ENCODE assay signal across 11 cellular contexts in the genomic region with DNA sequence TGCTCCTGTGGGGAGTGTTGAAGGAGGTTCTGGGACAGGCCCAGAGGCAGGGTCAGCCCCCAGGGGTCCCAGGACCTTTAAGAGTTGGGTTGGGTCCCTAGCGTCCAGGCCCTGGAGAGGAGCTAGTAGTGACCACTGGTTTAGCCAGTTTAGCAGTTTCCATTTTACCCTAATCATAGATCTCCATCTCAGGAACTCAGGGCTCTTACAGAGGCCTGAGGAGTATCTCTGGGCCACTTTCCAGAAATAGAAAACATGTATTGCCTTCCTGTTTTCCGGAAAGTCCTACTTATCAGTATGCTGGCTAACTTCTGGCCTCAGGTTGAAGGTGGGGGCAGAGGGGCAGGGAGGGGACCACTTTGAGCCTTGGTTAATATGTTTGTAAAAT. TPM values are rescaled to one million over a fixed set of nuclear protein-coding genes. Genes with fewer than 3 reads are reported as not detected.
DNase-seq lines count a peak whose midpoint lies in the region; ATAC-seq and TF ChIP-seq lines count a peak whose summit lies in the region.
"Had no signal": no experiment of that assay in that cellular context is flagged by ENCODE, and none has a peak within 500 bp of the region (broad histone marks: within the 10 kb centered on the region; RNA-seq: fewer than 3 reads in every experiment).

No MANE protein-coding gene starts in this region.

- no peaks in the 10 kb centered on the region for H3K9me3 Mint-ChIP-seq in activated CD4-positive, alpha-beta T cell treated with anti-CD3 and anti-CD28 coated beads, Interleukin-2, amount 10 ng/mL, durations not matched to agents 7 days and 5 days
- peaks cover 10% of the 10 kb centered on the region for H3K9me3 Mint-ChIP-seq in stimulated activated memory B cell treated with anti-CD40 and anti-IgM and Interleukin-4, amounts not matched to agents 10 μg/mL and 1 μg/mL and 100 μg/mL, for 72 hours
- H3K9me3 Mint-ChIP-seq in H9, result peaks cover 8 to 12% of the 10 kb centered on the region in 2 experiments; a peak in 3 of 5 replicates

- 55% methylated on average over 2 of the region's 2 CpGs for WGBS in esophagus muscularis mucosa
- WGBS in H9 (ENCODE audit: extremely low coverage, insufficient read length, low lambda C conversion rate), result no CpG with 5 or more reads among the region's 2 CpGs

- H3K27ac Mint-ChIP-seq in activated CD4-positive, alpha-beta T cell treated with anti-CD3 and anti-CD28 coated beads, Interleukin-2, amount 10 ng/mL, durations not matched to agents 7 days and 5 days, result peak overlapping the region; percentile 87
- H3K27ac Mint-ChIP-seq in T-helper 17 cell, result peak overlapping the region; percentile 90
- H3K27ac Mint-ChIP-seq in stimulated activated memory B cell treated with anti-CD40 and anti-IgM and Interleukin-4, amounts not matched to agents 10 μg/mL and 1 μg/mL and 100 μg/mL, for 72 hours, result peak overlapping the region; percentile 90
- H3K27ac Mint-ChIP-seq in H9, result no peak overlapping the region
- H3K27ac Mint-ChIP-seq: brain had no signal

- H3K9me3 ChIP-seq in T-helper 17 cell (ENCODE audit: control insufficient read depth, low read length, poor library complexity, severe bottlenecking), result no peaks in the 10 kb centered on the region
- H3K9me3 ChIP-seq in esophagus muscularis mucosa, result no peaks in the 10 kb centered on the region
- H3K9me3 ChIP-seq in H9 (ENCODE audit: control insufficient read depth, low read depth, low read length), result no peaks in the 10 kb centered on the region

- intact Hi-C loops in esophagus muscularis mucosa (cut with DNase I), result no loop called here

- peaks cover 25% of the 10 kb centered on the region for H3K4me1 Mint-ChIP-seq in activated CD4-positive, alpha-beta T cell treated with anti-CD3 and anti-CD28 coated beads, Interleukin-2, amount 10 ng/mL, durations not matched to agents 7 days and 5 days
- H3K4me1 Mint-ChIP-seq in T-helper 17 cell (peaks cover 15% of the 10 kb centered on the region), H9 (peaks cover 5% of the 10 kb centered on the region in 2 experiments; a peak in 2 of 4 replicates)
- peaks cover 40% of the 10 kb centered on the region for H3K4me1 Mint-ChIP-seq in stimulated activated memory B cell treated with anti-CD40 and anti-IgM and Interleukin-4, amounts not matched to agents 10 μg/mL and 1 μg/mL and 100 μg/mL, for 72 hours
- H3K4me1 Mint-ChIP-seq: brain, neural progenitor cell had no signal

- H3K9ac ChIP-seq in H9 (ENCODE audit: extremely low read depth, insufficient read length, low read length), result no peak overlapping the region
- H3K9ac ChIP-seq: neural progenitor cell had no signal

- DNase-seq in activated CD4-positive, alpha-beta T cell treated with anti-CD3 and anti-CD28 coated beads, Interleukin-2, amount 10 ng/mL, durations not matched to agents 7 days and 5 days, result no peak
- no peak for DNase-seq in activated CD4-positive, alpha-beta T cell treated with anti-CD3 and anti-CD28 coated beads, Interleukin-2, amount 50 U/mL, for 48 hours
- DNase-seq in T-helper 17 cell (no peak), esophagus muscularis mucosa (ENCODE audit: extremely low spot score) (no peak), COR-L47 (lab: John Stamatoyannopoulos, UW) (no peak), DMS79 treated with DMSO at 0.1 percent for 48 hours (lab: John Stamatoyannopoulos, UW) (no peak), H9 (no peak)
- DNase-seq: NCI-H774 had no signal

- H2AFZ ChIP-seq in H9 (ENCODE audit: low read length), result no peak overlapping the region
- H2AFZ ChIP-seq: neural progenitor cell had no signal

- no peak overlapping the region for H2AK5ac ChIP-seq in H9 (ENCODE audit: insufficient read length, low read length)

- TF ChIP-seq EP300 in esophagus muscularis mucosa (IDR thresholded peaks at IDR 0.05), result no peak

- H3K4me3 ChIP-seq in esophagus muscularis mucosa, result no peak overlapping the region
- H3K4me3 ChIP-seq: neural progenitor cell had no signal

- no peak for TF ChIP-seq POLR2A in esophagus muscularis mucosa (IDR thresholded peaks at IDR 0.05; ENCODE audit: low read depth)

- H3K4me3 Mint-ChIP-seq in activated CD4-positive, alpha-beta T cell treated with anti-CD3 and anti-CD28 coated beads, Interleukin-2, amount 10 ng/mL, durations not matched to agents 7 days and 5 days, result no peak overlapping the region
- no peak overlapping the region for H3K4me3 Mint-ChIP-seq in T-helper 17 cell
- no peak overlapping the region for H3K4me3 Mint-ChIP-seq in stimulated activated memory B cell treated with anti-CD40 and anti-IgM and Interleukin-4, amounts not matched to agents 10 μg/mL and 1 μg/mL and 100 μg/mL, for 72 hours
- no peak overlapping the region for H3K4me3 Mint-ChIP-seq in H9
- H3K4me3 Mint-ChIP-seq: brain, neural progenitor cell had no signal

- H3K27ac ChIP-seq in esophagus muscularis mucosa (replicated peaks in 1 of 4) (peak overlapping the region in 3 of 4 donors; percentile 24 to 35 (median 35)), H9 (ENCODE audit: insufficient read length, low read depth, low read length) (no peak overlapping the region)
- H3K27ac ChIP-seq: neural progenitor cell had no signal

- H3K18ac ChIP-seq in H9 (ENCODE audit: insufficient read length, low read depth, low read length), result no peak overlapping the region

- H3T11ph ChIP-seq in H9 (ENCODE audit: low read length), result no peak overlapping the region

- H3K23me2 ChIP-seq in H9 (ENCODE audit: insufficient read length, low read depth, low read length, poor library complexity, severe bottlenecking), result no peaks in the 10 kb centered on the region

- H3K79me1 ChIP-seq in H9 (ENCODE audit: insufficient read depth, low read depth, low read length, poor library complexity, severe bottlenecking), result no peaks in the 10 kb centered on the region

- H3K4me1 ChIP-seq in esophagus muscularis mucosa (peaks cover 0 to 13% (median 8%) of the 10 kb centered on the region in 4 donors), H9 (ENCODE audit: insufficient read depth, low read length) (no peaks in the 10 kb centered on the region)
- H3K4me1 ChIP-seq: neural progenitor cell had no signal

- H3K36me3 ChIP-seq in esophagus muscularis mucosa, result no peaks in the 10 kb centered on the region
- H3K36me3 ChIP-seq: neural progenitor cell had no signal

- H2BK120ac ChIP-seq in H9 (ENCODE audit: low read depth, low read length, poor library complexity, severe bottlenecking), result no peak overlapping the region

- H2BK15ac ChIP-seq in H9 (ENCODE audit: low read depth, low read length), result no peak overlapping the region

- H3K27me3 ChIP-seq in esophagus muscularis mucosa, result peaks cover 0 to 58% (median 5%) of the 10 kb centered on the region in 4 donors
- H3K27me3 ChIP-seq in H9 (ENCODE audit: insufficient read depth, low read length), result no peaks in the 10 kb centered on the region
- H3K27me3 ChIP-seq: neural progenitor cell had no signal

- no peak overlapping the region for H3K14ac ChIP-seq in H9 (ENCODE audit: insufficient read depth, low read length)

- TF ChIP-seq CTCF in esophagus muscularis mucosa (IDR thresholded peaks at IDR 0.05) (no peak), H9 (conservative IDR thresholded peaks at IDR 0.05) (no peak)

- no peaks in the 10 kb centered on the region for H3K27me3 Mint-ChIP-seq in activated CD4-positive, alpha-beta T cell treated with anti-CD3 and anti-CD28 coated beads, Interleukin-2, amount 10 ng/mL, durations not matched to agents 7 days and 5 days
- H3K27me3 Mint-ChIP-seq in T-helper 17 cell (no peaks in the 10 kb centered on the region), H9 (ENCODE audit: low read depth) (peaks cover 54% of the 10 kb centered on the region)
- no peaks in the 10 kb centered on the region for H3K27me3 Mint-ChIP-seq in stimulated activated memory B cell treated with anti-CD40 and anti-IgM and Interleukin-4, amounts not matched to agents 10 μg/mL and 1 μg/mL and 100 μg/mL, for 72 hours

- no peaks in the 10 kb centered on the region for H3K79me2 ChIP-seq in H9 (ENCODE audit: insufficient read depth, low read length)

- no peak overlapping the region for H2BK12ac ChIP-seq in H9 (ENCODE audit: insufficient read length, low read depth, low read length)

- no peak overlapping the region for H2BK5ac ChIP-seq in H9 (ENCODE audit: insufficient read length, low read length)

- no peak overlapping the region for H4K91ac ChIP-seq in H9 (ENCODE audit: insufficient read length, low read depth, low read length)

- CTCF ChIA-PET in activated CD4-positive, alpha-beta T cell treated with anti-CD3 and anti-CD28 coated beads, Interleukin-2, amount 10 ng/mL, durations not matched to agents 7 days and 5 days (lab: Charles Lee), result interaction anchor here (1.1 to 1.8 kb wide), 4 partner anchors 9 to 20 kb away, joined by 3 to 9 read pairs (median 4); a partner anchor contains a TSS

- H2BK20ac ChIP-seq in H9 (ENCODE audit: low read depth, low read length, poor library complexity, severe bottlenecking), result no peak overlapping the region

- H4K8ac ChIP-seq in H9 (replicated peaks; ENCODE audit: insufficient read length, low read depth, low read length), result no peak overlapping the region

- POLR2A ChIA-PET in activated CD4-positive, alpha-beta T cell treated with anti-CD3 and anti-CD28 coated beads, Interleukin-2, amount 10 ng/mL, durations not matched to agents 7 days and 5 days (lab: Charles Lee), result no interaction called here

- ATAC-seq in T-helper 17 cell, result no peak
- ATAC-seq in stimulated activated memory B cell treated with anti-CD40 and anti-IgM and Interleukin-4, amounts not matched to agents 10 μg/mL and 1 μg/mL and 100 μg/mL, for 72 hours, result no peak

- H4K5ac ChIP-seq in H9 (ENCODE audit: insufficient read length, low read depth, low read length), result no peak overlapping the region

- H3K4ac ChIP-seq in H9 (ENCODE audit: low read depth, low read length), result no peak overlapping the region

- H3K56ac ChIP-seq in H9 (ENCODE audit: insufficient read length, low read depth, low read length), result no peak overlapping the region

- H3K36me3 Mint-ChIP-seq in activated CD4-positive, alpha-beta T cell treated with anti-CD3 and anti-CD28 coated beads, Interleukin-2, amount 10 ng/mL, durations not matched to agents 7 days and 5 days (ENCODE audit: low read depth), result peaks cover 37% of the 10 kb centered on the region
- H3K36me3 Mint-ChIP-seq in T-helper 17 cell (ENCODE audit: low read depth), result peaks cover 15% of the 10 kb centered on the region
- H3K36me3 Mint-ChIP-seq in stimulated activated memory B cell treated with anti-CD40 and anti-IgM and Interleukin-4, amounts not matched to agents 10 μg/mL and 1 μg/mL and 100 μg/mL, for 72 hours, result peaks cover 75% of the 10 kb centered on the region
- H3K36me3 Mint-ChIP-seq in H9 (ENCODE audit: insufficient read depth in 1 of 3, low read depth in 3 of 3), result no peaks in the 10 kb centered on the region
- H3K36me3 Mint-ChIP-seq: brain, neural progenitor cell had no signal

- H4K20me1 ChIP-seq in H9 (ENCODE audit: control insufficient read depth, insufficient read depth, insufficient read length), result no peaks in the 10 kb centered on the region

- H3K23ac ChIP-seq in H9 (ENCODE audit: insufficient read length, low read depth, low read length), result no peak overlapping the region

- no peak overlapping the region for H3K4me2 ChIP-seq in H9 (ENCODE audit: insufficient read depth, insufficient read length, low read length)
- H3K4me2 ChIP-seq: neural progenitor cell had no signal

RNA-seq across cellular contexts. Expression of a gene that starts 13.5 kb away (rescaled TPM):
- total RNA-seq in activated CD4-positive, alpha-beta T cell treated with anti-CD3 and anti-CD28 coated beads, Interleukin-2, amount 10 ng/mL, durations not matched to agents 7 days and 5 days, result 10 to 100 TPM; 22.7 to 23.3 TPM
- total RNA-seq in T-helper 17 cell (10 to 100 TPM; 31.7 to 37.1 TPM), esophagus muscularis mucosa (10 to 100 TPM in 3 of 4 donors, 1 to 10 TPM in 1; 8.4 to 26.0 (median 14.2) TPM), H9 (2021) (not detected in 2 replicates)

RNA-seq across cellular contexts. Expression of a gene that starts 39.1 kb away (rescaled TPM):
- under 1 TPM; 0.58 to 0.67 TPM for total RNA-seq in activated CD4-positive, alpha-beta T cell treated with anti-CD3 and anti-CD28 coated beads, Interleukin-2, amount 10 ng/mL, durations not matched to agents 7 days and 5 days
- 1 to 10 TPM; 5.1 to 8.0 TPM for total RNA-seq in T-helper 17 cell
- total RNA-seq in esophagus muscularis mucosa, result 10 to 100 TPM in 1 of 4 donors, 1 to 10 TPM in 3; 4.6 to 19.4 (median 6.2) TPM
- total RNA-seq in H9 (2021), result not detected in 2 replicates

RNA-seq across cellular contexts. Expression of a gene that starts 57.5 kb away (rescaled TPM):
- not detected for total RNA-seq in activated CD4-positive, alpha-beta T cell treated with anti-CD3 and anti-CD28 coated beads, Interleukin-2, amount 10 ng/mL, durations not matched to agents 7 days and 5 days
- total RNA-seq in T-helper 17 cell (1 to 10 TPM in 1 of 2 donors, not detected in 1; 7.4 TPM), esophagus muscularis mucosa (not detected), H9 (2021) (2.7 and 3.0 TPM in 2 replicates)

Comparison
In these comparisons a context has a peak if more than half of its experiments do, and no peak if none do; other contexts are left out.
1. H3K27ac Mint-ChIP-seq: peak in activated CD4-positive, alpha-beta T cell treated with anti-CD3 and anti-CD28 coated beads, Interleukin-2, amount 10 ng/mL, durations not matched to agents 7 days and 5 days (single experiment), T-helper 17 cell (single experiment) and stimulated activated memory B cell treated with anti-CD40 and anti-IgM and Interleukin-4, amounts not matched to agents 10 μg/mL and 1 μg/mL and 100 μg/mL, for 72 hours (single experiment); none in H9 (0 of 3).